Comparison of ENCODE assay signal across 1 cellular context in the genomic region with DNA sequence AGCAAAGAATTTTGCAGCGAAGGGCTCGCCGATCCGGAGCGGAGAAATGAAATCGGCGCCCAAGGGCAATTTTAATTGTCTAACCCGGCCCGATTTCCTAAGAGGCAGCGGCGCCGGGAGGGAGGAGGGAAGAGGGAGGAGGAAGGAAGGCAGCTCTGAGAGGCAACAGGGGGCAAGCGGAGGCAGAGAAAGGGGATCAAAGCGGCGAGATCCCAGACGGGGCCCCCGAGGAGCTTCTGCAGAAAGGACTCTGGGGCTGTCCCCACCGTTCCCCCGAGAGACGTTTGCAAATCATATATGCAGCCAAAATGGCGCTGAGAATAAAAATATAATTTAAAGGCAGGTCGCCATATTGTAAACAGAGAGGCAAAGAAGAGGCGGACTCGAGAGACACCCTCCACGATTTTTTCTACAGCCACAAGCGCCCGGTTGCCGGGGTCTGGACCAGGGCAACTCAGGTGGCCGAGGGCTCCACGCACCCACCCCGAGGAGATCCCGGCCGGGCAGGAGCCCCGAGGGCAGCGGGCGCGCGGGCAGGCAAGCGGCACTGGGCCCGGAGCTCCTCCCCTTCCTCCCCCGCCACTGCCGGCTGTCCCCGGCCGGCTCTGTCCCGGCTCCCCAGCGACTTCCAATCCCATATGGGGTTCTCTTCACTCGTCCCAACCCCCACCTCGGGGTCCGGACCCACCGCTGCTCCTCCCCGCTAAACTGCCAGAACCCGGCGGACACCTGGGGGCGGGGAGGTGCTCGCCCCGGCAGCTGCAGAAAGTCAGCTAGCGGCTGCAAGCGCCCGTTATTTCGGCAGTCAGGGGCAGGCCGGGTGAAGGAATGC.
A peak's percentile ranks its signal among the peaks of the same experiment; 100 is the strongest.
TF ChIP-seq lines count a peak whose summit lies in the region.

No MANE protein-coding gene starts in this region.

TF ChIP-seq in K562, 482 proteins besides CTCF, POLR2A, EP300 and RAD21 (continued from another document):
- TF ChIP-seq, protein P1, sequence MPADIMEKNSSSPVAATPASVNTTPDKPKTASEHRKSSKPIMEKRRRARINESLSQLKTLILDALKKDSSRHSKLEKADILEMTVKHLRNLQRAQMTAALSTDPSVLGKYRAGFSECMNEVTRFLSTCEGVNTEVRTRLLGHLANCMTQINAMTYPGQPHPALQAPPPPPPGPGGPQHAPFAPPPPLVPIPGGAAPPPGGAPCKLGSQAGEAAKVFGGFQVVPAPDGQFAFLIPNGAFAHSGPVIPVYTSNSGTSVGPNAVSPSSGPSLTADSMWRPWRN (IDR thresholded peaks at IDR 0.05; ENCODE audit: low read depth) = no peak
- TF ChIP-seq ZNF143 (CRISPR knock-in tag; IDR thresholded peaks at IDR 0.05) (no peak), CEBPG (CRISPR knock-in tag; IDR thresholded peaks at IDR 0.05) (no peak), CEBPG (tag; conservative IDR thresholded peaks at IDR 0.05 in 1 of 2, IDR thresholded peaks at IDR 0.05 in 1 of 2) (peak in 1 of 2 experiments; percentile 55; a peak in 2 of 4 replicates), RCOR1 (IDR thresholded peaks at IDR 0.05; ENCODE audit: borderline replicate concordance in 1 of 2, low read depth in 2 of 2, low read length in 2 of 2) (peak in 1 of 2 experiments; percentile 96; a peak in 3 of 4 replicates), HDAC1 (IDR thresholded peaks at IDR 0.05) (peak in 1 of 2 experiments; percentile 64; a peak in 1 of 4 replicates), STAT6 (CRISPR knock-in tag; IDR thresholded peaks at IDR 0.05) (no peak), CHD1 (IDR thresholded peaks at IDR 0.05; ENCODE audit: low read length) (peak; percentile 32), HOXB6 (CRISPR knock-in tag; IDR thresholded peaks at IDR 0.05; ENCODE audit: borderline replicate concordance) (no peak), ZNF263 (CRISPR knock-in tag; IDR thresholded peaks at IDR 0.05; ENCODE audit: borderline replicate concordance) (peak; percentile 99), PCBP1 (IDR thresholded peaks at IDR 0.05; ENCODE audit: low read depth, low read length, poor library complexity, severe bottlenecking) (no peak), PHF8 (IDR thresholded peaks at IDR 0.05; ENCODE audit: borderline replicate concordance, low read length) (peak; percentile 25; the same call in 1 of the 2 replicates), FIP1L1 (IDR thresholded peaks at IDR 0.05; ENCODE audit: low read depth, low read length, poor library complexity, severe bottlenecking) (no peak), ELF1 (tag; IDR thresholded peaks at IDR 0.05) (0 out of 2 replicates have a peak, but pooled peaks have one; percentile 27)
TF ChIP-seq in K562: peak in this region for 53.
